Comparison of ENCODE assay signal across 8 cellular contexts in the genomic region with DNA sequence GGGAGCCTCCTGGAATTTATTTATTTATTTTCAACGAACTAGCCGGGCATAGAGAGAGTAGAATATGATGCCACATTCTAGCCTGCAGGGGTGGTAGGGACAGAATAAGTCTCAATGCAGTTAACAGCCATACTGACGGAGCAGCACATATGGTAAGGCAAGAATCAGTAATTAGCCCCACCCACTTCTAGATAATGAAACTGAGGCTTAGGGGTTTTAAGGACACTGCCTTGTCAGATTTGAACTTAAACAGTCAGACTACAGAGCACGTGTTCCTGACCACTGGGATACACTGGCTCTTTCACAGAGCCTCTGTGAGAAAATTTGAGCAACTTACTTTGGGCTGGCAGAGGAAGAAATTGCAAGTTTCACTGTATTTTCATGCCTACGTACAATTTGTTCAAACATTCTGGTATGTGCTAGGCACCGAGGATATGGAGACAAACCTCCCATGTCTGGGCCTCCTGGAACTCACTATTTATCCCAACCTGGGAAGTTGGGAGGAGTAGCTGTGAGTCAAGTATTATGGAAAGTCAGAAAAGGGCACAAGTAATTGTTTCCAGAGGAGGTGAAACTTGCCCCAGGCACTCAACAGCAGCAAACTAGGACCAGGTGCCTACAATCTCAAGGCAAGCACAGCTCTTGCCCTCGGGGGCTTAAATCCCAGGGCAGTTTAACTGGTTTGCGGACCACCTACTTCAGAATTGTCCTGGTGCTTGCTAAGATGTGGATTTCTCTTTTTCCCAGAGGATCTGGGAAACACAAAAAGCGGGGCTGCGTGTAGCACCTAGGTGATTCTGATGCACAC. TPM values are rescaled to one million over a fixed set of nuclear protein-coding genes. Genes with fewer than 3 reads are reported as not detected.
DNase-seq lines count a peak whose midpoint lies in the region; ATAC-seq and TF ChIP-seq lines count a peak whose summit lies in the region.

No MANE protein-coding gene starts in this region.

- 75% methylated on average over 10 of the region's 10 CpGs for WGBS in sigmoid colon, 2 donors

- CTCF ChIA-PET in RWPE1 (lab: Yijun Ruan, JAX) = interaction anchor here (0.7 kb wide), 1 partner anchor 83 kb away, joined by 3 read pairs; no protein-coding TSS in a partner anchor

- no peak for ATAC-seq in GM21529 (IDR thresholded peaks at IDR 0.05; ENCODE audit: unreplicated experiment)

- no peaks in the 10 kb centered on the region for H3K9me3 ChIP-seq in sigmoid colon

- intact Hi-C loops in sigmoid colon (cut with DNase I) = loop anchor here (2.0 kb wide), 1 partner anchor 87 kb away; no protein-coding TSS in a partner anchor

- DNase-seq in NCI-H2171 treated with DMSO at 0.1 percent for 48 hours (lab: John Stamatoyannopoulos, UW) = peak; percentile 35
- DNase-seq in NCI-H2171 (lab: John Stamatoyannopoulos, UW) = no peak
- DNase-seq in RWPE1 (ENCODE audit: low spot score) = peak; percentile 35
- peak; percentile 82 for DNase-seq in fibroblast of peridontal ligament (ENCODE audit: extremely low read depth)
- DNase-seq in sigmoid colon = no peak
- no peak for DNase-seq in DMS53 treated with DMSO at 0.1 percent for 48 hours (lab: John Stamatoyannopoulos, UW; ENCODE audit: unreplicated experiment)
- no peak for DNase-seq in effector CD4-positive, alpha-beta T cell

- H3K36me3 ChIP-seq in sigmoid colon = no peaks in the 10 kb centered on the region

- TF ChIP-seq CTCF in RWPE1 (conservative IDR thresholded peaks at IDR 0.05; ENCODE audit: low read depth) = no peak
- TF ChIP-seq CTCF in sigmoid colon (IDR thresholded peaks at IDR 0.05) = no peak

- no peak for TF ChIP-seq POLR2A in sigmoid colon (IDR thresholded peaks at IDR 0.05)

- peaks cover 0 to 34% (median 32%) of the 10 kb centered on the region in 4 donors for H3K4me1 ChIP-seq in sigmoid colon

- H3K4me3 ChIP-seq in sigmoid colon = peak overlapping the region in 1 of 4 donors; percentile 0

- H3K27ac ChIP-seq in RWPE1 = peak overlapping the region; percentile 89
- peak overlapping the region; percentile 95 to 100 (median 99) for H3K27ac ChIP-seq in sigmoid colon

- no peaks in the 10 kb centered on the region for H3K27me3 ChIP-seq in sigmoid colon

- TF ChIP-seq EP300 in sigmoid colon (IDR thresholded peaks at IDR 0.05) = peak in 1 of 4 donors; percentile 9

- POLR2A ChIA-PET in RWPE1 (lab: Yijun Ruan, JAX; ENCODE audit: low non-redundant PET) = interaction anchor here (0.6 kb wide), 1 partner anchor 40 kb away, joined by 7 read pairs; no protein-coding TSS in a partner anchor

RNA-seq across cellular contexts. Expression of a gene that starts 1.6 kb away (rescaled TPM):
- 100 to 1,000 TPM; 334 to 443 (median 385) TPM for total RNA-seq in sigmoid colon
- polyA plus RNA-seq in sigmoid colon = 10 to 100 TPM; 37.8 to 39.9 (median 37.9) TPM

Comparison
In these comparisons a context has a peak if more than half of its experiments do, and no peak if none do; other contexts are left out.
1. DNase-seq: peak in NCI-H2171 treated with DMSO at 0.1 percent for 48 hours (single experiment), RWPE1 (single experiment) and fibroblast of peridontal ligament (single experiment); none in NCI-H2171 (single experiment), sigmoid colon (single experiment), DMS53 treated with DMSO at 0.1 percent for 48 hours (single experiment) and effector CD4-positive, alpha-beta T cell (single experiment).